ENCODE assay signal across 10 cellular contexts in genomic region chr14:90795744-90796143, GRCh38. TPM values are rescaled to one million over a fixed set of nuclear protein-coding genes. Genes with fewer than 3 reads are reported as not detected.
DNase-seq lines count a peak whose midpoint lies in the region; ATAC-seq and TF ChIP-seq lines count a peak whose summit lies in the region.
"Had no signal": no experiment of that assay in that cellular context is flagged by ENCODE, and none has a peak within 500 bp of the region (broad histone marks: within the 10 kb centered on the region; RNA-seq: fewer than 3 reads in every experiment).

No MANE protein-coding gene starts in this region.

- H3K27ac Mint-ChIP-seq in type B pancreatic cell, result peak overlapping the region; percentile 69
- H3K27ac Mint-ChIP-seq: natural killer cell treated with Interleukin-12 subunit alpha and Interleukin-12 subunit beta and Interleukin-15 and Interleukin-18, amount 100 ng/mL, for 72 hours had no signal

- H3K9ac ChIP-seq in HCT116 (ENCODE audit: low read length), result peak overlapping the region; percentile 16; the same call in 1 of the 2 replicates

- peaks cover 29% of the 10 kb centered on the region for H3K4me1 Mint-ChIP-seq in type B pancreatic cell (ENCODE audit: unreplicated experiment)

- TF ChIP-seq RAD21 in HCT116 (IDR thresholded peaks at IDR 0.05; ENCODE audit: low read depth), result no peak

- H3K36me3 Mint-ChIP-seq in type B pancreatic cell, result no peaks in the 10 kb centered on the region
- H3K36me3 Mint-ChIP-seq: natural killer cell treated with Interleukin-12 subunit alpha and Interleukin-12 subunit beta and Interleukin-15 and Interleukin-18, amount 100 ng/mL, for 72 hours had no signal

- CTCF ChIA-PET in HCT116 (lab: Charles Lee), result interaction anchor here (1.1 to 1.7 kb wide), 3 partner anchors 11 to 494 kb away, joined by 3 to 5 read pairs (median 4); no protein-coding TSS in a partner anchor

- H3K9me2 ChIP-seq in HCT116 (ENCODE audit: insufficient read depth), result no peaks in the 10 kb centered on the region

- peaks cover 10% of the 10 kb centered on the region for H3K9me3 Mint-ChIP-seq in type B pancreatic cell
- H3K9me3 Mint-ChIP-seq: natural killer cell treated with Interleukin-12 subunit alpha and Interleukin-12 subunit beta and Interleukin-15 and Interleukin-18, amount 100 ng/mL, for 72 hours had no signal

- H3K4me3 ChIP-seq in HCT116 (replicated peaks in 1 of 2; ENCODE audit: low read depth in 1 of 2, low read length in 2 of 2), result no peak overlapping the region
- H3K4me3 ChIP-seq: gastroesophageal sphincter had no signal

- H3K4me3 Mint-ChIP-seq in type B pancreatic cell, result no peak overlapping the region
- H3K4me3 Mint-ChIP-seq: natural killer cell treated with Interleukin-12 subunit alpha and Interleukin-12 subunit beta and Interleukin-15 and Interleukin-18, amount 100 ng/mL, for 72 hours had no signal

- POLR2A ChIA-PET in HCT116 (lab: Charles Lee), result interaction anchor here (1.8 kb wide), 1 partner anchor 13 kb away, joined by 5 read pairs; no protein-coding TSS in a partner anchor

- peaks cover 5% of the 10 kb centered on the region for H3K79me2 ChIP-seq in HCT116 (ENCODE audit: insufficient read depth, low read length)

- H3K4me2 ChIP-seq in HCT116 (ENCODE audit: low read length), result peak overlapping the region; percentile 60

- intact Hi-C loops in HCT116 (cut with micrococcal nuclease), result no loop called here

- no peak for TF ChIP-seq POLR2A in HCT116 (IDR thresholded peaks at IDR 0.05; ENCODE audit: borderline replicate concordance, extremely low read depth, insufficient read depth, insufficient read length)

- RAD21 ChIA-PET in HCT116 (lab: Charles Lee; ENCODE audit: low non-redundant PET in 1 of 2, low total read pairs in 2 of 2, uncharacterized antibody in 2 of 2, unreplicated experiment in 2 of 2), result no interaction called here

- TF ChIP-seq CTCF in HCT116 (IDR thresholded peaks at IDR 0.05 in 2 of 3, conservative IDR thresholded peaks at IDR 0.05 in 1 of 3; ENCODE audit: borderline replicate concordance in 1 of 3, insufficient read depth in 1 of 3, low read depth in 2 of 3, low read length in 2 of 3), result no peak
- TF ChIP-seq CTCF in type B pancreatic cell (conservative IDR thresholded peaks at IDR 0.05), result peak; percentile 32

- H2AFZ ChIP-seq in HCT116 (ENCODE audit: low read depth, low read length, poor library complexity, severe bottlenecking), result no peak overlapping the region

- H3K27me3 ChIP-seq in HCT116 (ENCODE audit: insufficient read depth, low read length), result no peaks in the 10 kb centered on the region
- H3K27me3 ChIP-seq: gastroesophageal sphincter had no signal

- DNase-seq in HCT116 (ENCODE audit: low read depth, low spot score), result peak; percentile 37
- DNase-seq in amniotic stem cell (lab: John Stamatoyannopoulos, UW), result peak; percentile 33
- peak; percentile 77 for DNase-seq in hepatic stellate cell (ENCODE audit: low spot score)
- no peak for DNase-seq in type B pancreatic cell (ENCODE audit: extremely low spot score, unreplicated experiment)
- no peak for DNase-seq in activated CD4-positive, alpha-beta T cell treated with anti-CD3 and anti-CD28 coated beads for 1 hour
- DNase-seq in NCI-H345 treated with DMSO at 0.1 percent for 48 hours (lab: John Stamatoyannopoulos, UW; ENCODE audit: unreplicated experiment), result no peak
- DNase-seq: WERI-Rb-1 had no signal

- H3K36me3 ChIP-seq in HCT116 (ENCODE audit: control insufficient read depth in 1 of 2, insufficient read depth in 2 of 2, low read length in 2 of 2), result no peaks in the 10 kb centered on the region
- H3K36me3 ChIP-seq: gastroesophageal sphincter had no signal

- no peak overlapping the region for H3K27ac ChIP-seq in HCT116 (ENCODE audit: low read depth, low read length)
- H3K27ac ChIP-seq: gastroesophageal sphincter, WERI-Rb-1 had no signal

- no TSS peak for BruUV-seq in HCT116 (replicated peaks; lab: Mats Ljungman, UMichigan)

- H3K9me3 ChIP-seq in HCT116 (ENCODE audit: control insufficient read depth in 1 of 2, insufficient read depth in 1 of 2, low read depth in 1 of 2, low read length in 2 of 2), result no peaks in the 10 kb centered on the region
- H3K9me3 ChIP-seq: gastroesophageal sphincter had no signal

- H3K27me3 Mint-ChIP-seq in type B pancreatic cell, result no peaks in the 10 kb centered on the region
- H3K27me3 Mint-ChIP-seq: natural killer cell treated with Interleukin-12 subunit alpha and Interleukin-12 subunit beta and Interleukin-15 and Interleukin-18, amount 100 ng/mL, for 72 hours had no signal

- no peaks in the 10 kb centered on the region for H4K20me1 ChIP-seq in HCT116 (ENCODE audit: insufficient read depth)

- H3K4me1 ChIP-seq in HCT116 (ENCODE audit: control insufficient read depth in 1 of 2, insufficient read depth in 2 of 2, low read length in 2 of 2), result peaks cover 5 to 20% of the 10 kb centered on the region in 2 experiments; a peak in 2 of 4 replicates

- ATAC-seq in HCT116, result peak; percentile 85
- ATAC-seq in HG03039 (IDR thresholded peaks at IDR 0.05; ENCODE audit: unreplicated experiment), result no peak
- ATAC-seq: natural killer cell treated with Interleukin-12 subunit alpha and Interleukin-12 subunit beta and Interleukin-15 and Interleukin-18, amount 100 ng/mL, for 72 hours had no signal

TF ChIP-seq in HCT116, 20 proteins besides CTCF, POLR2A, EP300 and RAD21:
- TF ChIP-seq FOSL1 (IDR thresholded peaks at IDR 0.05; ENCODE audit: low read depth) (peak; percentile 70; the same call in 1 of the 2 replicates), SP1 (IDR thresholded peaks at IDR 0.05; ENCODE audit: low read depth) (0 out of 2 replicates have a peak, but pooled peaks have one; percentile 20), EZH2phosphoT487 (IDR thresholded peaks at IDR 0.05; ENCODE audit: borderline replicate concordance) (no peak)

RNA-seq across cellular contexts. Expression of gene TTC7B, which starts 20.5 kb away (rescaled TPM):
- total RNA-seq in HCT116 (2021; ENCODE audit: unreplicated experiment) (70.6 TPM), type B pancreatic cell (ENCODE audit: low replicate concordance) (27.4 and 40.4 TPM in 2 replicates)
- polyA plus RNA-seq in HCT116 (2012), result 66.2 and 71.8 TPM in 2 replicates

Comparison
In these comparisons a context has a peak if more than half of its experiments do, and no peak if none do; other contexts are left out.
1. DNase-seq: peak in HCT116 (single experiment), amniotic stem cell (single experiment) and hepatic stellate cell (single experiment); none in type B pancreatic cell (single experiment), activated CD4-positive, alpha-beta T cell treated with anti-CD3 and anti-CD28 coated beads for 1 hour (single experiment) and NCI-H345 treated with DMSO at 0.1 percent for 48 hours (single experiment).